In the genomic region with DNA sequence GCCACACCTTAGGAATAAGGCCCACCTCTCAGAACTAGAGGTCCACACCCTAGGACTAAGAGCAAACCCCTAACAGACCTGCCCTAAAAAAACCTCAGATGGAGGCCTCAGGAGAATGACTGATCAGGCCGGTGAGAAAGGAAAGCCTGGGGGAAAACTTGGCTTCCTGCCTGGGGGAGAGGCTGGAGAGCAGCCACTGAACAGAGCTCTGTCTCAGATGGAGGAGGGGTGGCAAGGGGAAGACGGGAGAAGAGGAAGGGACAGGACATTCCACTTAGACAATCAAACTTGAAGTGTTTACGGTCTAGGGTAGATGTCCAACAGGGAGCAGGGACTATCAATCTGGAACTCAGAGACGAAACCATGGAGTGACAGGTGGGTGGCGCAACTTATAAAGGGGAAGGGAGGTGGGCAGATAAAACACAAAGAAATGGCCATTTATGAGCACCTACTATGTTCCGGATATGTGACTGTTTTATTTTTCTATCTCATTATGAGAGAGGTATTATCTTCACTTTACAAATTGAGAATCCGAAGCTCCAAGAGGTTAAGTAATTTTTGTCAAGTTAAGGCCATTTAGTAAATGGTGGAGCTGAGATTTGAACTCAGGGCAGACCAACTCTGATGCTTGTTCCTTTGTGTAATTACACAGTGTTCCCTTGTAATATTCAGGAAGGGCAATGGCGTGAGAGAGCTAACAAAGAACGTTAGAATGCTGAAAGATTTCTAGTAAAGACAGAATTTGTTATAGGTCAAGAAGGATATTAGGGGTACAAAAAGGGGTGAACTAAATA, we compare ENCODE assay signal across 1 cellular context.
A peak's percentile ranks its signal among the peaks of the same experiment; 100 is the strongest.
TF ChIP-seq lines count a peak whose summit lies in the region.

No MANE protein-coding gene starts in this region.

TF ChIP-seq in HEK293, 187 proteins besides CTCF, POLR2A, EP300 and RAD21 (continued from another document):
- TF ChIP-seq, protein P1, sequence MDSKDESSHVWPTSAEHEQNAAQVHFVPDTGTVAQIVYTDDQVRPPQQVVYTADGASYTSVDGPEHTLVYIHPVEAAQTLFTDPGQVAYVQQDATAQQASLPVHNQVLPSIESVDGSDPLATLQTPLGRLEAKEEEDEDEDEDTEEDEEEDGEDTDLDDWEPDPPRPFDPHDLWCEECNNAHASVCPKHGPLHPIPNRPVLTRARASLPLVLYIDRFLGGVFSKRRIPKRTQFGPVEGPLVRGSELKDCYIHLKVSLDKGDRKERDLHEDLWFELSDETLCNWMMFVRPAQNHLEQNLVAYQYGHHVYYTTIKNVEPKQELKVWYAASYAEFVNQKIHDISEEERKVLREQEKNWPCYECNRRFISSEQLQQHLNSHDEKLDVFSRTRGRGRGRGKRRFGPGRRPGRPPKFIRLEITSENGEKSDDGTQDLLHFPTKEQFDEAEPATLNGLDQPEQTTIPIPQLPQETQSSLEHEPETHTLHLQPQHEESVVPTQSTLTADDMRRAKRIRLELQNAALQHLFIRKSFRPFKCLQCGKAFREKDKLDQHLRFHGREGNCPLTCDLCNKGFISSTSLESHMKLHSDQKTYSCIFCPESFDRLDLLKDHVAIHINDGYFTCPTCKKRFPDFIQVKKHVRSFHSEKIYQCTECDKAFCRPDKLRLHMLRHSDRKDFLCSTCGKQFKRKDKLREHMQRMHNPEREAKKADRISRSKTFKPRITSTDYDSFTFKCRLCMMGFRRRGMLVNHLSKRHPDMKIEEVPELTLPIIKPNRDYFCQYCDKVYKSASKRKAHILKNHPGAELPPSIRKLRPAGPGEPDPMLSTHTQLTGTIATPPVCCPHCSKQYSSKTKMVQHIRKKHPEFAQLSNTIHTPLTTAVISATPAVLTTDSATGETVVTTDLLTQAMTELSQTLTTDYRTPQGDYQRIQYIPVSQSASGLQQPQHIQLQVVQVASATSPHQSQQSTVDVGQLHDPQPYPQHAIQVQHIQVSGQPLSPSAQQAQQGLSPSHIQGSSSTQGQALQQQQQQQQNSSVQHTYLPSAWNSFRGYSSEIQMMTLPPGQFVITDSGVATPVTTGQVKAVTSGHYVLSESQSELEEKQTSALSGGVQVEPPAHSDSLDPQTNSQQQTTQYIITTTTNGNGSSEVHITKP (tag by site-specific recombination; IDR thresholded peaks at IDR 0.05): peak; percentile 47
